In the genomic region with DNA sequence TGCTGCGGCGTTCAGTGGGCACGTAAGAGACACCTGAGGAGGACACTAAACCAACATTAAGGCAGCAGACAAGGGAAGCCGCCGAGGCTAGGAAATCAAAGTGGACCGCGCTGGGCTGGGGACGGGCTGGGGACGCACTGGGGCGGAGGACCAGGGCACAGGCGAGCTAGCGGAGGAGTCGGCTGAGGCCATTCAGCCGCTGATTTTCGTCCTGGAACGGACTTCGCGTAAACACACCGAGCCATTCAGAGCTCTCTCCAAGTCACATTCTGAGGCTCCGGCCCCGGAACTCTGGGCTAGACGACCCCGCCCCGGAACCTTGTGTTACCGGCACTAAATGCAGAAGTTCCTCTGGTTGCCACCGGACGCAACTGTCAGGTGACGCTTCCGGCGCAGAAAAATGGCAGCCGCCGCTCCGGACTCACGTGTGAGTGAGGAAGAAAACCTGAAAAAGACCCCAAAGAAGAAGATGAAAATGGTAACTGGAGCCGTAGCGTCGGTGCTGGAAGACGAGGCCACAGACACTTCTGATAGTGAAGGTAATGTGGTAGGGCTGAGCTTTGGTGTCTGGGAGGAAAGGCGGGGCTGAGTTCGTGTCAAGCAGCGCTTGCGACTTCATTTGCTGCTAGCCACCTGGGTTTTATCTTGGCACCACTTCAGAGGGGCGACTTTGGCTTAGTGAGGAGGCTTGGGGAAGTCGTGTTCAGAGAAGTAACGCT, we compare ENCODE assay signal across 1 cellular context.
A peak's percentile ranks its signal among the peaks of the same experiment; 100 is the strongest.
TF ChIP-seq lines count a peak whose summit lies in the region.

A gene with protein sequence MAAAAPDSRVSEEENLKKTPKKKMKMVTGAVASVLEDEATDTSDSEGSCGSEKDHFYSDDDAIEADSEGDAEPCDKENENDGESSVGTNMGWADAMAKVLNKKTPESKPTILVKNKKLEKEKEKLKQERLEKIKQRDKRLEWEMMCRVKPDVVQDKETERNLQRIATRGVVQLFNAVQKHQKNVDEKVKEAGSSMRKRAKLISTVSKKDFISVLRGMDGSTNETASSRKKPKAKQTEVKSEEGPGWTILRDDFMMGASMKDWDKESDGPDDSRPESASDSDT (plus strand): TSS at position 377 of the 719 bp plus-strand sequence. CDS start 24 bp downstream, at position 401.

TF ChIP-seq in HepG2, 621 proteins besides CTCF, POLR2A, EP300 and RAD21 (continued from another document and continues in another):
- TF ChIP-seq, protein P1, sequence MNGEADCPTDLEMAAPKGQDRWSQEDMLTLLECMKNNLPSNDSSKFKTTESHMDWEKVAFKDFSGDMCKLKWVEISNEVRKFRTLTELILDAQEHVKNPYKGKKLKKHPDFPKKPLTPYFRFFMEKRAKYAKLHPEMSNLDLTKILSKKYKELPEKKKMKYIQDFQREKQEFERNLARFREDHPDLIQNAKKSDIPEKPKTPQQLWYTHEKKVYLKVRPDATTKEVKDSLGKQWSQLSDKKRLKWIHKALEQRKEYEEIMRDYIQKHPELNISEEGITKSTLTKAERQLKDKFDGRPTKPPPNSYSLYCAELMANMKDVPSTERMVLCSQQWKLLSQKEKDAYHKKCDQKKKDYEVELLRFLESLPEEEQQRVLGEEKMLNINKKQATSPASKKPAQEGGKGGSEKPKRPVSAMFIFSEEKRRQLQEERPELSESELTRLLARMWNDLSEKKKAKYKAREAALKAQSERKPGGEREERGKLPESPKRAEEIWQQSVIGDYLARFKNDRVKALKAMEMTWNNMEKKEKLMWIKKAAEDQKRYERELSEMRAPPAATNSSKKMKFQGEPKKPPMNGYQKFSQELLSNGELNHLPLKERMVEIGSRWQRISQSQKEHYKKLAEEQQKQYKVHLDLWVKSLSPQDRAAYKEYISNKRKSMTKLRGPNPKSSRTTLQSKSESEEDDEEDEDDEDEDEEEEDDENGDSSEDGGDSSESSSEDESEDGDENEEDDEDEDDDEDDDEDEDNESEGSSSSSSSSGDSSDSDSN (CRISPR knock-in tag; IDR thresholded peaks at IDR 0.05), result peak; percentile 83
- no peak; the same call in 1 of the 2 replicates for TF ChIP-seq JDP2 (CRISPR knock-in tag; IDR thresholded peaks at IDR 0.05; ENCODE audit: borderline replicate concordance)
- 0 out of 2 replicates have a peak, but pooled peaks have one; percentile 72 for TF ChIP-seq ZMAT3 (CRISPR knock-in tag; conservative IDR thresholded peaks at IDR 0.05)
- TF ChIP-seq, protein P2, sequence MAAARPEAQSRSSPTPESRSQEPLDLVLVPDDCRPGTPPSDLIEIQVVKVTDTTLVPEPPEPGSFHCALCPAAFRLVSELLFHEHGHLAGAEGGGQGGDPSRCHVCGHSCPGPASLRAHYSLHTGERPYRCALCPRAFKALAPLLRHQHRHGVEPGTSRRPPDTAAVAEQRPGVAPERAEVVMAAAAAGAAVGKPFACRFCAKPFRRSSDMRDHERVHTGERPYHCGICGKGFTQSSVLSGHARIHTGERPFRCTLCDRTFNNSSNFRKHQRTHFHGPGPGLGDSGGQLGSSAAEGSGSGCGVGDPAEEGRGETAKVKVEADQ (CRISPR knock-in tag; IDR thresholded peaks at IDR 0.05; ENCODE audit: borderline replicate concordance), result peak; percentile 84; the same call in 1 of the 2 replicates
- peak; percentile 98 for TF ChIP-seq YY1 (IDR thresholded peaks at IDR 0.05; ENCODE audit: insufficient read depth, insufficient replicate concordance, low read depth, low read length)
- no peak for TF ChIP-seq TP53 (CRISPR knock-in tag; conservative IDR thresholded peaks at IDR 0.05)
- TF ChIP-seq ZNF556 (CRISPR knock-in tag; IDR thresholded peaks at IDR 0.05; ENCODE audit: borderline replicate concordance), result peak; percentile 79; the same call in 1 of the 2 replicates
- peak; percentile 99 for TF ChIP-seq MXI1 (IDR thresholded peaks at IDR 0.05; ENCODE audit: borderline replicate concordance, low read depth, low read length)
- TF ChIP-seq, protein P3, sequence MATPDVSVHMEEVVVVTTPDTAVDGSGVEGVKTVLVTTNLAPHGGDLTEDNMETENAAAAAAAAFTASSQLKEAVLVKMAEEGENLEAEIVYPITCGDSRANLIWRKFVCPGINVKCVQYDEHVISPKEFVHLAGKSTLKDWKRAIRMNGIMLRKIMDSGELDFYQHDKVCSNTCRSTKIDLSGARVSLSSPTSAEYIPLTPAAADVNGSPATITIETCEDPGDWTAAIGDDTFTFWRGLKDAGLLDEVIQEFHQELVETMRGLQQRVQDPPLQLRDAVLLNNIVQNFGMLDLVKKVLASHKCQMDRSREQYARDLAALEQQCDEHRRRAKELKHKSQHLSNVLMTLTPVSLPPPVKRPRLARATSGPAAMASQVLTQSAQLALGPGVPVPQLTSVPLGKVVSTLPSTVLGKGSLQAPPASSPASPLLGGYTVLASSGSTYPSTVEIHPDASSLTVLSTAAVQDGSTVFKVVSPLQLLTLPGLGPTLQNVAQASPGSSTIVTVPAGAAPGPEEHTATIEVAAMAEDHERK (CRISPR knock-in tag; IDR thresholded peaks at IDR 0.05; ENCODE audit: low read depth), result 0 out of 2 replicates have a peak, but pooled peaks have one; percentile 20
- TF ChIP-seq SNAPC2 (CRISPR knock-in tag; IDR thresholded peaks at IDR 0.05), result peak; percentile 7; the same call in 1 of the 2 replicates
- peak in 1 of 2 experiments; percentile 95; a peak in 2 of 4 replicates for TF ChIP-seq KLF16 (CRISPR knock-in tag; IDR thresholded peaks at IDR 0.05)
- peak; percentile 88 for TF ChIP-seq CCAR2 (optimal IDR thresholded peaks at IDR 0.05; ENCODE audit: low read depth, low read length)
- peak; percentile 59; the same call in 1 of the 2 replicates for TF ChIP-seq TOPORS (CRISPR knock-in tag; IDR thresholded peaks at IDR 0.05)
- TF ChIP-seq, protein P4, sequence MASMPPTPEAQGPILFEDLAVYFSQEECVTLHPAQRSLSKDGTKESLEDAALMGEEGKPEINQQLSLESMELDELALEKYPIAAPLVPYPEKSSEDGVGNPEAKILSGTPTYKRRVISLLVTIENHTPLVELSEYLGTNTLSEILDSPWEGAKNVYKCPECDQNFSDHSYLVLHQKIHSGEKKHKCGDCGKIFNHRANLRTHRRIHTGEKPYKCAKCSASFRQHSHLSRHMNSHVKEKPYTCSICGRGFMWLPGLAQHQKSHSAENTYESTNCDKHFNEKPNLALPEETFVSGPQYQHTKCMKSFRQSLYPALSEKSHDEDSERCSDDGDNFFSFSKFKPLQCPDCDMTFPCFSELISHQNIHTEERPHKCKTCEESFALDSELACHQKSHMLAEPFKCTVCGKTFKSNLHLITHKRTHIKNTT (CRISPR knock-in tag; IDR thresholded peaks at IDR 0.05), result no peak
- no peak for TF ChIP-seq ZNF282 (IDR thresholded peaks at IDR 0.05; ENCODE audit: partially characterized antibody)
- TF ChIP-seq FOSL2 (CRISPR knock-in tag; IDR thresholded peaks at IDR 0.05), result peak; percentile 33; the same call in 1 of the 2 replicates
- TF ChIP-seq ZNF496 (CRISPR knock-in tag; IDR thresholded peaks at IDR 0.05; ENCODE audit: insufficient replicate concordance), result no peak
- TF ChIP-seq ZNF121 (CRISPR knock-in tag; IDR thresholded peaks at IDR 0.05), result 0 out of 2 replicates have a peak, but pooled peaks have one; percentile 25
- TF ChIP-seq HNF4A (CRISPR knock-in tag; IDR thresholded peaks at IDR 0.05), result no peak; the same call in 1 of the 2 replicates
- peak; percentile 98 for TF ChIP-seq SAP130 (CRISPR knock-in tag; IDR thresholded peaks at IDR 0.05; ENCODE audit: low read depth)
- no peak for TF ChIP-seq TEAD2 (CRISPR knock-in tag; IDR thresholded peaks at IDR 0.05)
- peak; percentile 76; the same call in 1 of the 2 replicates for TF ChIP-seq KAT7 (CRISPR knock-in tag; IDR thresholded peaks at IDR 0.05; ENCODE audit: borderline replicate concordance)
- peak; percentile 42; the same call in 1 of the 2 replicates for TF ChIP-seq AHR (CRISPR knock-in tag; IDR thresholded peaks at IDR 0.05)
- no peak for TF ChIP-seq AGO1 (IDR thresholded peaks at IDR 0.05; ENCODE audit: low read depth, low read length, poor library complexity, severe bottlenecking)
- peak; percentile 93 for TF ChIP-seq HDAC1 (CRISPR knock-in tag; IDR thresholded peaks at IDR 0.05)
- TF ChIP-seq, protein P5, sequence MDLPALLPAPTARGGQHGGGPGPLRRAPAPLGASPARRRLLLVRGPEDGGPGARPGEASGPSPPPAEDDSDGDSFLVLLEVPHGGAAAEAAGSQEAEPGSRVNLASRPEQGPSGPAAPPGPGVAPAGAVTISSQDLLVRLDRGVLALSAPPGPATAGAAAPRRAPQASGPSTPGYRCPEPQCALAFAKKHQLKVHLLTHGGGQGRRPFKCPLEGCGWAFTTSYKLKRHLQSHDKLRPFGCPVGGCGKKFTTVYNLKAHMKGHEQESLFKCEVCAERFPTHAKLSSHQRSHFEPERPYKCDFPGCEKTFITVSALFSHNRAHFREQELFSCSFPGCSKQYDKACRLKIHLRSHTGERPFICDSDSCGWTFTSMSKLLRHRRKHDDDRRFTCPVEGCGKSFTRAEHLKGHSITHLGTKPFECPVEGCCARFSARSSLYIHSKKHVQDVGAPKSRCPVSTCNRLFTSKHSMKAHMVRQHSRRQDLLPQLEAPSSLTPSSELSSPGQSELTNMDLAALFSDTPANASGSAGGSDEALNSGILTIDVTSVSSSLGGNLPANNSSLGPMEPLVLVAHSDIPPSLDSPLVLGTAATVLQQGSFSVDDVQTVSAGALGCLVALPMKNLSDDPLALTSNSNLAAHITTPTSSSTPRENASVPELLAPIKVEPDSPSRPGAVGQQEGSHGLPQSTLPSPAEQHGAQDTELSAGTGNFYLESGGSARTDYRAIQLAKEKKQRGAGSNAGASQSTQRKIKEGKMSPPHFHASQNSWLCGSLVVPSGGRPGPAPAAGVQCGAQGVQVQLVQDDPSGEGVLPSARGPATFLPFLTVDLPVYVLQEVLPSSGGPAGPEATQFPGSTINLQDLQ (CRISPR knock-in tag; IDR thresholded peaks at IDR 0.05), result 0 out of 2 replicates have a peak, but pooled peaks have one; percentile 42
- 0 out of 2 replicates have a peak, but pooled peaks have one; percentile 58 for TF ChIP-seq RXRA (CRISPR knock-in tag; IDR thresholded peaks at IDR 0.05)
- peak; percentile 66; the same call in 1 of the 2 replicates for TF ChIP-seq GATA4 (IDR thresholded peaks at IDR 0.05; ENCODE audit: borderline replicate concordance, low read depth)
- TF ChIP-seq, protein P6, sequence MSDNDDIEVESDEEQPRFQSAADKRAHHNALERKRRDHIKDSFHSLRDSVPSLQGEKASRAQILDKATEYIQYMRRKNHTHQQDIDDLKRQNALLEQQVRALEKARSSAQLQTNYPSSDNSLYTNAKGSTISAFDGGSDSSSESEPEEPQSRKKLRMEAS (IDR thresholded peaks at IDR 0.05), result peak; percentile 96
- TF ChIP-seq REPIN1 (CRISPR knock-in tag; IDR thresholded peaks at IDR 0.05; ENCODE audit: borderline replicate concordance, low read depth), result peak; percentile 76
- TF ChIP-seq SMARCC2 (IDR thresholded peaks at IDR 0.05), result no peak
- TF ChIP-seq SOX5 (CRISPR knock-in tag; IDR thresholded peaks at IDR 0.05; ENCODE audit: borderline replicate concordance), result peak; percentile 36; the same call in 1 of the 2 replicates
- TF ChIP-seq ZFP82 (CRISPR knock-in tag; IDR thresholded peaks at IDR 0.05; ENCODE audit: borderline replicate concordance), result no peak
- peak; percentile 75 for TF ChIP-seq CBX1 (IDR thresholded peaks at IDR 0.05; ENCODE audit: low read depth)
- TF ChIP-seq KLF6 (CRISPR knock-in tag; IDR thresholded peaks at IDR 0.05), result peak; percentile 98
- TF ChIP-seq NFATC3 (CRISPR knock-in tag; IDR thresholded peaks at IDR 0.05), result peak; percentile 87; the same call in 1 of the 2 replicates
- TF ChIP-seq U2AF1 (optimal IDR thresholded peaks at IDR 0.05; ENCODE audit: low read depth, low read length), result peak; percentile 60
- TF ChIP-seq, protein P7, sequence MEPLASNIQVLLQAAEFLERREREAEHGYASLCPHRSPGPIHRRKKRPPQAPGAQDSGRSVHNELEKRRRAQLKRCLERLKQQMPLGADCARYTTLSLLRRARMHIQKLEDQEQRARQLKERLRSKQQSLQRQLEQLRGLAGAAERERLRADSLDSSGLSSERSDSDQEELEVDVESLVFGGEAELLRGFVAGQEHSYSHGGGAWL (CRISPR knock-in tag; IDR thresholded peaks at IDR 0.05), result peak; percentile 100
- TF ChIP-seq, protein P8, sequence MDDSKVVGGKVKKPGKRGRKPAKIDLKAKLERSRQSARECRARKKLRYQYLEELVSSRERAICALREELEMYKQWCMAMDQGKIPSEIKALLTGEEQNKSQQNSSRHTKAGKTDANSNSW (CRISPR knock-in tag; IDR thresholded peaks at IDR 0.05; ENCODE audit: borderline replicate concordance), result no peak
- TF ChIP-seq FOXO1 (CRISPR knock-in tag; IDR thresholded peaks at IDR 0.05), result 0 out of 2 replicates have a peak, but pooled peaks have one; percentile 39
- TF ChIP-seq SIN3A (IDR thresholded peaks at IDR 0.05; ENCODE audit: borderline replicate concordance, low read depth, low read length), result peak; percentile 97; the same call in 1 of the 2 replicates
- 0 out of 2 replicates have a peak, but pooled peaks have one; percentile 74 for TF ChIP-seq CCDC6 (CRISPR knock-in tag; IDR thresholded peaks at IDR 0.05)
- TF ChIP-seq ZNF777 (CRISPR knock-in tag; IDR thresholded peaks at IDR 0.05), result peak; percentile 52; the same call in 1 of the 2 replicates
- TF ChIP-seq, protein P9, sequence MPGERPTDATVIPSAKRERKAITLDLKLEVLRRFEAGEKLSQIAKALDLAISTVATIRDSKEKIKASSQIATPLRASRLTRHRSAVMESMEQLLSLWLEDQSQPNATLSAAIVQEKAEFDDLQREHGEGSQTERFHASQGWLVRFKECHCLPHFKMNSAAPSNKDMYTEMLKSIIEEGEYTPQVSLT (CRISPR knock-in tag; IDR thresholded peaks at IDR 0.05; ENCODE audit: borderline replicate concordance, low read depth), result no peak
